15 cellular contexts compared by ENCODE assay signal in the genomic region with DNA sequence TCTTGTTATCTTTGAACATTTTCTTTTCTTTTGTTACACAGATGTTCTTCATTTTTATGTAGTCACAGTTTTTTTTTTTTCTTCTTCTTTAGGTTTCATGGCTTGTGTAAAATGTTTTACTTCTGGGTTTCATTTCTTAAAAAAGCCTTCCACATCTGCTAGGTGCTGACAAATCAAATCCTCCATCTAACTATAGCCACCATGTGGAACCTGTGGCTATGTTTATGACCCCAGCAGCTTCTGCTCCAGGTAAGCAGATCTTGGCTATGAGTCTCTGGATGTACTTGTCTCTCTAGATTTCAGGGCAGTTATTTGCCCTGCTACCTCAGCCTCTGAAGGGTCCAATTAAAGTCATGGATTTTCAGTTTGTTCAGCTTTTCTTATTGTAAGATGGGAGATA. TPM values are rescaled to one million over a fixed set of nuclear protein-coding genes. Genes with fewer than 3 reads are reported as not detected.
DNase-seq lines count a peak whose midpoint lies in the region; ATAC-seq and TF ChIP-seq lines count a peak whose summit lies in the region.
"Had no signal": no experiment of that assay in that cellular context is flagged by ENCODE, and none has a peak within 500 bp of the region (broad histone marks: within the 10 kb centered on the region; RNA-seq: fewer than 3 reads in every experiment).

No MANE protein-coding gene starts in this region.

- H3K18ac ChIP-seq in mesenchymal stem cell (ENCODE audit: low read depth in 1 of 2, low read length in 2 of 2), result no peak overlapping the region

- H3K4me3 ChIP-seq in mesenchymal stem cell (ENCODE audit: insufficient read depth in 1 of 2, low read depth in 1 of 2, low read length in 2 of 2) (no peak overlapping the region), suprapubic skin (no peak overlapping the region)

- ATAC-seq in GM18511 (IDR thresholded peaks at IDR 0.05; ENCODE audit: unreplicated experiment), result peak; percentile 74
- ATAC-seq in GM19468 (IDR thresholded peaks at IDR 0.05; ENCODE audit: extremely low read depth, unreplicated experiment), result peak; percentile 70
- ATAC-seq in HG02852 (IDR thresholded peaks at IDR 0.05; ENCODE audit: unreplicated experiment), result peak; percentile 87
- ATAC-seq in HG03460 (IDR thresholded peaks at IDR 0.05; ENCODE audit: unreplicated experiment), result peak; percentile 66

- H2BK120ac ChIP-seq in mesenchymal stem cell (ENCODE audit: low read depth, low read length), result no peak overlapping the region

- no peaks in the 10 kb centered on the region for H3K36me3 ChIP-seq in mesenchymal stem cell (ENCODE audit: control insufficient read depth in 1 of 2, insufficient read depth in 2 of 2, low read depth in 1 of 2, low read length in 2 of 2)
- H3K36me3 ChIP-seq in suprapubic skin, result no peaks in the 10 kb centered on the region

- H2AK5ac ChIP-seq in mesenchymal stem cell (ENCODE audit: low read length, severe bottlenecking), result no peak overlapping the region

- no peak overlapping the region for H2BK12ac ChIP-seq in mesenchymal stem cell (ENCODE audit: low read length in 2 of 2)

- H3K14ac ChIP-seq in mesenchymal stem cell (ENCODE audit: low read length in 2 of 2), result no peak overlapping the region

- no peaks in the 10 kb centered on the region for H3K79me1 ChIP-seq in mesenchymal stem cell (replicated peaks; ENCODE audit: low read length, poor library complexity, severe bottlenecking)

- no peak for TF ChIP-seq EP300 in suprapubic skin (IDR thresholded peaks at IDR 0.05)

- TF ChIP-seq POLR2A in suprapubic skin (IDR thresholded peaks at IDR 0.05), result no peak

- H3K23ac ChIP-seq in mesenchymal stem cell (ENCODE audit: low read length in 2 of 2), result no peak overlapping the region

- no peak overlapping the region for H3K4ac ChIP-seq in mesenchymal stem cell (ENCODE audit: low read depth in 1 of 2, low read length in 2 of 2)

- no peak overlapping the region for H3K4me2 ChIP-seq in mesenchymal stem cell (ENCODE audit: low read length, poor library complexity, severe bottlenecking)

- H3K27ac ChIP-seq in mesenchymal stem cell (ENCODE audit: low read length, poor library complexity, severe bottlenecking) (no peak overlapping the region), suprapubic skin (no peak overlapping the region)
- H3K27ac ChIP-seq: RWPE1 had no signal

- H2BK5ac ChIP-seq in mesenchymal stem cell (ENCODE audit: low read depth, low read length, poor library complexity, severe bottlenecking), result no peak overlapping the region

- H3K27me3 ChIP-seq in mesenchymal stem cell (ENCODE audit: control insufficient read depth in 1 of 2, insufficient read depth in 1 of 2, low read length in 2 of 2), result no peaks in the 10 kb centered on the region
- no peaks in the 10 kb centered on the region for H3K27me3 ChIP-seq in suprapubic skin

- no peak overlapping the region for H2BK15ac ChIP-seq in mesenchymal stem cell (ENCODE audit: low read depth, poor library complexity, severe bottlenecking)

- no peak overlapping the region for H4K8ac ChIP-seq in mesenchymal stem cell (ENCODE audit: low read length)

- no peak for TF ChIP-seq CTCF in suprapubic skin (IDR thresholded peaks at IDR 0.05)

- H2AFZ ChIP-seq in mesenchymal stem cell (ENCODE audit: low read depth, low read length), result no peak overlapping the region

- H4K91ac ChIP-seq in mesenchymal stem cell (ENCODE audit: low read length), result no peak overlapping the region

- H3K9ac ChIP-seq in mesenchymal stem cell (ENCODE audit: low read length), result no peak overlapping the region

- no peak for DNase-seq in mesenchymal stem cell
- no peak for DNase-seq in suprapubic skin (ENCODE audit: low spot score in 2 of 2)
- DNase-seq in NAMALWA (ENCODE audit: low spot score), result no peak
- no peak for DNase-seq in GDM1 (lab: John Stamatoyannopoulos, UW)
- DNase-seq: activated naive CD8-positive, alpha-beta T cell treated with anti-CD3 and anti-CD28 coated beads, Interleukin-2, amount 10 ng/mL, durations not matched to agents 7 days and 5 days; DND-41; midbrain; NCI-H1092; NCI-H524 treated with DMSO at 0.1 percent for 48 hours; posterior cingulate gyrus had no signal

- no peaks in the 10 kb centered on the region for H3K4me1 ChIP-seq in mesenchymal stem cell (ENCODE audit: control insufficient read depth, insufficient read depth, low read depth, low read length)
- H3K4me1 ChIP-seq in suprapubic skin, result peaks cover 9% of the 10 kb centered on the region

- H3K9me3 ChIP-seq in mesenchymal stem cell (ENCODE audit: control insufficient read depth, low read length), result peaks cover 5% of the 10 kb centered on the region
- H3K9me3 ChIP-seq in suprapubic skin, result no peaks in the 10 kb centered on the region

RNA-seq across cellular contexts. Expression of a gene that starts 44.5 kb away (rescaled TPM):
- 3.5 TPM for polyA plus RNA-seq in mesenchymal stem cell (2013, experiment 1 of 2)
- 3.6 TPM for polyA plus RNA-seq in mesenchymal stem cell (2013, experiment 2 of 2)
- total RNA-seq in suprapubic skin, result 1 to 10 TPM; 5.8 to 9.7 (median 7.3) TPM

RNA-seq across cellular contexts. Expression of a gene that starts 51.1 kb away (rescaled TPM):
- polyA plus RNA-seq in mesenchymal stem cell (2013, experiment 1 of 2), result 8.5 TPM
- 10.2 TPM for polyA plus RNA-seq in mesenchymal stem cell (2013, experiment 2 of 2)
- total RNA-seq in suprapubic skin, result 10 to 100 TPM; 20.1 to 42.5 (median 23.8) TPM
